In genomic region chr11:72766152-72766902, GRCh38 we compare ENCODE assay signal across 25 cellular contexts.
"Had no signal": no experiment of that assay in that cellular context is flagged by ENCODE, and none has a peak within 500 bp of the region (broad histone marks: within the 10 kb centered on the region; RNA-seq: fewer than 3 reads in every experiment).

No MANE protein-coding gene starts in this region.

- H3K36me3 Mint-ChIP-seq: activated naive CD8-positive, alpha-beta T cell; naive thymus-derived CD8-positive, alpha-beta T cell had no signal

- H3K27ac Mint-ChIP-seq: activated CD4-positive, alpha-beta T cell treated with anti-CD3 and anti-CD28 coated beads, Interleukin-2, amount 10 ng/mL, durations not matched to agents 7 days and 5 days; activated CD8-positive, alpha-beta T cell treated with anti-CD3 and anti-CD28 coated beads for 36 hours; activated naive CD8-positive, alpha-beta T cell; activated T-helper 17 cell treated with anti-CD3 and anti-CD28 coated beads, Interleukin-2, amount 50 U/mL, for 72 hours had no signal

- H3K4me3 Mint-ChIP-seq: activated CD4-positive, alpha-beta T cell treated with anti-CD3 and anti-CD28 coated beads, Interleukin-2, amount 10 ng/mL, durations not matched to agents 7 days and 5 days; activated CD8-positive, alpha-beta T cell treated with anti-CD3 and anti-CD28 coated beads for 36 hours; activated naive CD8-positive, alpha-beta T cell; activated T-helper 17 cell treated with anti-CD3 and anti-CD28 coated beads, Interleukin-2, amount 50 U/mL, for 72 hours; naive thymus-derived CD8-positive, alpha-beta T cell had no signal

- H3K27ac ChIP-seq: adrenal gland, ascending aorta, brain microvascular endothelial cell, neutrophil, ovary, psoas muscle, right atrium auricular region had no signal

- H3K4me3 ChIP-seq: adrenal gland, ascending aorta, lung, ovary, psoas muscle, right atrium auricular region, thyroid gland had no signal

- H3K27me3 Mint-ChIP-seq: activated CD4-positive, alpha-beta T cell treated with anti-CD3 and anti-CD28 coated beads, Interleukin-2, amount 10 ng/mL, durations not matched to agents 7 days and 5 days; activated CD8-positive, alpha-beta T cell treated with anti-CD3 and anti-CD28 coated beads for 36 hours; activated naive CD8-positive, alpha-beta T cell; activated T-helper 17 cell treated with anti-CD3 and anti-CD28 coated beads, Interleukin-2, amount 50 U/mL, for 72 hours; naive thymus-derived CD8-positive, alpha-beta T cell had no signal

- H3K9me3 ChIP-seq: adrenal gland, ascending aorta, neutrophil, ovary, psoas muscle, right atrium auricular region, thyroid gland had no signal

- H3K36me3 ChIP-seq: adrenal gland, ascending aorta, brain microvascular endothelial cell, neutrophil, ovary, right atrium auricular region, thyroid gland had no signal

- H3K9me3 Mint-ChIP-seq: activated CD4-positive, alpha-beta T cell treated with anti-CD3 and anti-CD28 coated beads, Interleukin-2, amount 10 ng/mL, durations not matched to agents 7 days and 5 days; activated CD8-positive, alpha-beta T cell treated with anti-CD3 and anti-CD28 coated beads for 36 hours; activated T-helper 17 cell treated with anti-CD3 and anti-CD28 coated beads, Interleukin-2, amount 50 U/mL, for 72 hours had no signal

- H3K27me3 ChIP-seq: adrenal gland, ascending aorta, brain microvascular endothelial cell, neutrophil, ovary, right atrium auricular region, thyroid gland had no signal

- ATAC-seq: activated CD8-positive, alpha-beta T cell treated with anti-CD3 and anti-CD28 coated beads for 36 hours; activated T-helper 17 cell treated with anti-CD3 and anti-CD28 coated beads, Interleukin-2, amount 50 U/mL, for 72 hours; esophagus mucosa; naive thymus-derived CD8-positive, alpha-beta T cell; psoas muscle; stimulated activated naive CD8-positive, alpha-beta T cell treated with anti-CD3 and anti-CD28 coated beads, Interleukin-15, Interleukin-2, amounts not matched to agents 100 U/mL and 50 U/mL, for 24 hours had no signal

- DNase-seq: activated CD4-positive, alpha-beta T cell treated with anti-CD3 and anti-CD28 coated beads, Interleukin-2, amount 10 ng/mL, durations not matched to agents 7 days and 5 days; activated CD4-positive, CD25-positive, alpha-beta regulatory T cell treated with anti-CD3 and anti-CD28 coated beads, Interleukin-2, amount 50 U/mL, for 72 hours; activated CD8-positive, alpha-beta T cell treated with anti-CD3 and anti-CD28 coated beads for 36 hours; activated naive CD4-positive, alpha-beta T cell; activated T-cell treated with anti-CD3 and anti-CD28 coated beads, Interleukin-2, amount 50 U/mL, for 1 hour; adrenal gland; brain microvascular endothelial cell; central memory CD4-positive, alpha-beta T cell; effector memory CD4-positive, alpha-beta T cell; foreskin melanocyte; hippocampal formation; naive thymus-derived CD8-positive, alpha-beta T cell; ovary; psoas muscle; stimulated activated CD4-positive, alpha-beta T cell treated with anti-CD3 and anti-CD28 coated beads, Interleukin-4, amount 100 ng/mL, for 24 hours; stimulated activated naive CD8-positive, alpha-beta T cell treated with anti-CD3 and anti-CD28 coated beads, Interleukin-15, Interleukin-2, amounts not matched to agents 100 U/mL and 50 U/mL, for 24 hours; substantia nigra had no signal

- H3K4me1 ChIP-seq: ascending aorta had no signal
